Comparison of ENCODE assay signal across 24 cellular contexts in the genomic region with DNA sequence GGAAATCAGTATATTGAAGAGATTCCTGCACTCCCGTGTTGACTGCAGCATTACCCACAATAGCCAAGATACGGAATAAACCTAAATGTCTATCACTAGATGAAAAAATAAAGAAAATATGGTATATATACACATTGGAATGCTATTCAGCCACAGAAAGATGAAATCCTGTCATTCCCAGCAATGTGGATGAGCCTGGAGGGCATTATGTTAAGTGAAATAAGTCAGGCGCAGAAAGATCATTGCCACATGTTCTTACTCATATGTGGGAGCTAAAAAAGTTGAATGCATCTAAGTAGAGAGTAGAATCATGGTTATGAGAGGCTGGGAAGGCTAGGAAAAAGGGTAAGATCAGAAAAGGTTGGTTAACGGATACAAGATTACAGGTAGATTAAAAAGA.
"Had no signal": no experiment of that assay in that cellular context is flagged by ENCODE, and none has a peak within 500 bp of the region (broad histone marks: within the 10 kb centered on the region; RNA-seq: fewer than 3 reads in every experiment).

No MANE protein-coding gene starts in this region.

- H3K36me3 ChIP-seq: neural progenitor cell, ovary, right lobe of liver, sigmoid colon, stomach, thoracic aorta, thyroid gland, tibial nerve, upper lobe of right lung, uterus had no signal

- H2AFZ ChIP-seq: neural progenitor cell, parathyroid adenoma had no signal

- DNase-seq: natural killer cell; occipital lobe; ovary; posterior cingulate gyrus; psoas muscle; right cardiac atrium; right lobe of liver; sigmoid colon; small intestine; stimulated activated CD4-positive, alpha-beta T cell treated with anti-CD3 and anti-CD28 coated beads, Interleukin-15, amount 100 ng/mL, for 24 hours; stimulated activated CD4-positive, alpha-beta T cell treated with anti-CD3 and anti-CD28 coated beads, Interleukin-2, amount 100 ng/mL, for 24 hours; stimulated activated CD4-positive, alpha-beta T cell treated with anti-CD3 and anti-CD28 coated beads, Interleukin-2, amount 100 ng/mL, for 48 hours; stimulated activated CD4-positive, alpha-beta T cell treated with anti-CD3 and anti-CD28 coated beads, Interleukin-4, amount 100 ng/mL, for 24 hours; stimulated activated naive B cell treated with anti-CD40 and anti-IgM and Interleukin-4, amounts not matched to agents 10 μg/mL and 1 μg/mL and 100 μg/mL, for 72 hours; stimulated activated naive CD4-positive, alpha-beta T cell treated with Interleukin-2 at 50 U/mL for 16 hours; stomach; thyroid gland; upper lobe of right lung; uterus had no signal

- H3K9ac ChIP-seq: neural progenitor cell, parathyroid adenoma had no signal

- H3K79me2 ChIP-seq: parathyroid adenoma had no signal

- H3K4me1 ChIP-seq: neural progenitor cell, parathyroid adenoma, psoas muscle, right lobe of liver, sigmoid colon, stomach, thyroid gland, tibial nerve, upper lobe of right lung, uterus had no signal

- H3K4me3 ChIP-seq: neural progenitor cell, ovary, psoas muscle, right lobe of liver, sigmoid colon, stomach, thoracic aorta, thyroid gland, tibial nerve, upper lobe of right lung, uterus had no signal

- ATAC-seq: natural killer cell; psoas muscle; right cardiac atrium; right lobe of liver; stimulated activated effector memory CD8-positive, alpha-beta T cell treated with anti-CD3 and anti-CD28 coated beads, Interleukin-12 subunit alpha, Interleukin-12 subunit beta, amount 100 ng/mL, for 72 hours; stimulated activated naive B cell treated with anti-CD40 and anti-IgM and Interleukin-4, amounts not matched to agents 10 μg/mL and 1 μg/mL and 100 μg/mL, for 72 hours; upper lobe of right lung had no signal

- H3K4me2 ChIP-seq: neural progenitor cell had no signal

- H3K27me3 ChIP-seq: neural progenitor cell, ovary, right lobe of liver, sigmoid colon, thyroid gland, tibial nerve, upper lobe of right lung, uterus had no signal

- H3K9me3 ChIP-seq: ovary, psoas muscle, right lobe of liver, sigmoid colon, stomach, thoracic aorta, thyroid gland, tibial nerve, upper lobe of right lung, uterus had no signal

- H3K27ac ChIP-seq: neural progenitor cell, ovary, parathyroid adenoma, psoas muscle, right lobe of liver, sigmoid colon, stomach, thoracic aorta, thyroid gland, tibial nerve, upper lobe of right lung, uterus had no signal
